Comparison of ENCODE assay signal across 1 cellular context in the genomic region with DNA sequence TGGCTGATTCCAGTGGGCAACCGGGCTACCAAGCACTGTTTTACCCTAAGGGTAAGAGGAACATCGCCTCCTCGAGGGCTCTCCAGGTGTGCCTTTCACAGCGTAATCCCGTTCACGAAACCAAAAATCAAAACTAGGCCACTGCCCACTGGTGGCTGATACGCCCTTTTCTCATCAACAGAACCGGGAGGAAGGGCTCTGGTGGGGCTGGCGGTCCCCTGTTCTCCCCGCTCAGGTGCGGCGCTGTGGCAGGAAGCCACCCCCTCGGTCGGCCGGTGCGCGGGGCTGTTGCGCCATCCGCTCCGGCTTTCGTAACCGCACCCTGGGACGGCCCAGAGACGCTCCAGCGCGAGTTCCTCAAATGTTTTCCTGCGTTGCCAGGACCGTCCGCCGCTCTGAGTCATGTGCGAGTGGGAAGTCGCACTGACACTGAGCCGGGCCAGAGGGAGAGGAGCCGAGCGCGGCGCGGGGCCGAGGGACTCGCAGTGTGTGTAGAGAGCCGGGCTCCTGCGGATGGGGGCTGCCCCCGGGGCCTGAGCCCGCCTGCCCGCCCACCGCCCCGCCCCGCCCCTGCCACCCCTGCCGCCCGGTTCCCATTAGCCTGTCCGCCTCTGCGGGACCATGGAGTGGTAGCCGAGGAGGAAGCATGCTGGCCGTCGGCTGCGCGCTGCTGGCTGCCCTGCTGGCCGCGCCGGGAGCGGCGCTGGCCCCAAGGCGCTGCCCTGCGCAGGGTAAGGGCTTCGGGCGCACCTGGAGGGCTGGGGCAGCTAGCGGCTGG.
TF ChIP-seq lines count a peak whose summit lies in the region.

Gene IL6R, plus strand, starts transcription at position 360 of the 778 bp plus-strand sequence. Its CDS starts 287 bp downstream, at position 647.

TF ChIP-seq in HepG2, 621 proteins besides CTCF, POLR2A, EP300 and RAD21 (continued from another document and continues in another):
- TF ChIP-seq SIN3A (IDR thresholded peaks at IDR 0.05; ENCODE audit: borderline replicate concordance, low read depth, low read length) (peak; percentile 54; the same call in 1 of the 2 replicates), MLXIP (CRISPR knock-in tag; IDR thresholded peaks at IDR 0.05; ENCODE audit: borderline replicate concordance) (no peak), HOMEZ (CRISPR knock-in tag; IDR thresholded peaks at IDR 0.05; ENCODE audit: low read depth) (no peak; the same call in none of the 2 replicates), RBFOX2 (IDR thresholded peaks at IDR 0.05; ENCODE audit: low read depth, low read length) (peak; percentile 69), KLF13 (CRISPR knock-in tag; IDR thresholded peaks at IDR 0.05) (no peak), ZNF761 (CRISPR knock-in tag; conservative IDR thresholded peaks at IDR 0.05) (0 out of 2 replicates have a peak, but pooled peaks have one; percentile 58), ZNF136 (CRISPR knock-in tag; IDR thresholded peaks at IDR 0.05; ENCODE audit: low read depth) (no peak), ZSCAN22 (CRISPR knock-in tag; IDR thresholded peaks at IDR 0.05) (no peak), TFDP1 (CRISPR knock-in tag; IDR thresholded peaks at IDR 0.05; ENCODE audit: borderline replicate concordance) (no peak), RNF2 (conservative IDR thresholded peaks at IDR 0.05; ENCODE audit: low read depth) (0 out of 2 replicates have a peak, but pooled peaks have one; percentile 25), ZNF558 (CRISPR knock-in tag; IDR thresholded peaks at IDR 0.05; ENCODE audit: borderline replicate concordance) (peak; percentile 33; the same call in 1 of the 2 replicates), THAP11 (CRISPR knock-in tag; IDR thresholded peaks at IDR 0.05) (peak; percentile 72), ZNF615 (CRISPR knock-in tag; IDR thresholded peaks at IDR 0.05; ENCODE audit: borderline replicate concordance) (no peak), MYNN (CRISPR knock-in tag; IDR thresholded peaks at IDR 0.05; ENCODE audit: low read depth) (no peak), PRDM10 (CRISPR knock-in tag; IDR thresholded peaks at IDR 0.05; ENCODE audit: low read depth) (peak; percentile 69; the same call in 1 of the 2 replicates), PLRG1 (conservative IDR thresholded peaks at IDR 0.05) (no peak), PCBP1 (IDR thresholded peaks at IDR 0.05; ENCODE audit: borderline replicate concordance, low read depth, low read length) (no peak), ZNF850 (CRISPR knock-in tag; conservative IDR thresholded peaks at IDR 0.05) (no peak), NAIF1 (CRISPR knock-in tag; IDR thresholded peaks at IDR 0.05; ENCODE audit: borderline replicate concordance) (no peak), ZNF883 (CRISPR knock-in tag; IDR thresholded peaks at IDR 0.05; ENCODE audit: not compliant biosample characterization) (peak; percentile 35), ZNF432 (CRISPR knock-in tag; IDR thresholded peaks at IDR 0.05; ENCODE audit: borderline replicate concordance) (no peak), STAG1 (CRISPR knock-in tag; IDR thresholded peaks at IDR 0.05) (peak; percentile 79), ZNF451 (CRISPR knock-in tag; IDR thresholded peaks at IDR 0.05) (0 out of 2 replicates have a peak, but pooled peaks have one; percentile 66), ZBTB42 (CRISPR knock-in tag; IDR thresholded peaks at IDR 0.05) (no peak), NR3C1 (CRISPR knock-in tag; IDR thresholded peaks at IDR 0.05) (no peak), TSC22D2 (CRISPR knock-in tag; IDR thresholded peaks at IDR 0.05; ENCODE audit: borderline replicate concordance) (no peak), TBP (CRISPR knock-in tag; IDR thresholded peaks at IDR 0.05) (no peak), PAF1 (CRISPR knock-in tag; IDR thresholded peaks at IDR 0.05) (no peak), ATF6 (CRISPR knock-in tag; conservative IDR thresholded peaks at IDR 0.05) (no peak), BORCS8-MEF2B (CRISPR knock-in tag; IDR thresholded peaks at IDR 0.05) (no peak), ZNF784 (CRISPR knock-in tag; IDR thresholded peaks at IDR 0.05; ENCODE audit: borderline replicate concordance) (no peak), ZNF891 (CRISPR knock-in tag; IDR thresholded peaks at IDR 0.05) (0 out of 2 replicates have a peak, but pooled peaks have one; percentile 13), SMAD9 (CRISPR knock-in tag; IDR thresholded peaks at IDR 0.05) (no peak), ZNF562 (CRISPR knock-in tag; IDR thresholded peaks at IDR 0.05; ENCODE audit: borderline replicate concordance) (no peak), NFIB (CRISPR knock-in tag; IDR thresholded peaks at IDR 0.05; ENCODE audit: borderline replicate concordance) (no peak), ZNF577 (CRISPR knock-in tag; IDR thresholded peaks at IDR 0.05; ENCODE audit: borderline replicate concordance, low read depth) (no peak), ISX (CRISPR knock-in tag; conservative IDR thresholded peaks at IDR 0.05) (no peak)
- TF ChIP-seq, protein P1, sequence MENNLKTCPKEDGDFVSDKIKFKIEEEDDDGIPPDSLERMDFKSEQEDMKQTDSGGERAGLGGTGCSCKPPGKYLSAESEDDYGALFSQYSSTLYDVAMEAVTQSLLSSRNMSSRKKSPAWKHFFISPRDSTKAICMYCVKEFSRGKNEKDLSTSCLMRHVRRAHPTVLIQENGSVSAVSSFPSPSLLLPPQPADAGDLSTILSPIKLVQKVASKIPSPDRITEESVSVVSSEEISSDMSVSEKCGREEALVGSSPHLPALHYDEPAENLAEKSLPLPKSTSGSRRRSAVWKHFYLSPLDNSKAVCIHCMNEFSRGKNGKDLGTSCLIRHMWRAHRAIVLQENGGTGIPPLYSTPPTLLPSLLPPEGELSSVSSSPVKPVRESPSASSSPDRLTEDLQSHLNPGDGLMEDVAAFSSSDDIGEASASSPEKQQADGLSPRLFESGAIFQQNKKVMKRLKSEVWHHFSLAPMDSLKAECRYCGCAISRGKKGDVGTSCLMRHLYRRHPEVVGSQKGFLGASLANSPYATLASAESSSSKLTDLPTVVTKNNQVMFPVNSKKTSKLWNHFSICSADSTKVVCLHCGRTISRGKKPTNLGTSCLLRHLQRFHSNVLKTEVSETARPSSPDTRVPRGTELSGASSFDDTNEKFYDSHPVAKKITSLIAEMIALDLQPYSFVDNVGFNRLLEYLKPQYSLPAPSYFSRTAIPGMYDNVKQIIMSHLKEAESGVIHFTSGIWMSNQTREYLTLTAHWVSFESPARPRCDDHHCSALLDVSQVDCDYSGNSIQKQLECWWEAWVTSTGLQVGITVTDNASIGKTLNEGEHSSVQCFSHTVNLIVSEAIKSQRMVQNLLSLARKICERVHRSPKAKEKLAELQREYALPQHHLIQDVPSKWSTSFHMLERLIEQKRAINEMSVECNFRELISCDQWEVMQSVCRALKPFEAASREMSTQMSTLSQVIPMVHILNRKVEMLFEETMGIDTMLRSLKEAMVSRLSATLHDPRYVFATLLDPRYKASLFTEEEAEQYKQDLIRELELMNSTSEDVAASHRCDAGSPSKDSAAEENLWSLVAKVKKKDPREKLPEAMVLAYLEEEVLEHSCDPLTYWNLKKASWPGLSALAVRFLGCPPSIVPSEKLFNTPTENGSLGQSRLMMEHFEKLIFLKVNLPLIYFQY (CRISPR knock-in tag; IDR thresholded peaks at IDR 0.05; ENCODE audit: borderline replicate concordance) = peak; percentile 65
- TF ChIP-seq, protein P2, sequence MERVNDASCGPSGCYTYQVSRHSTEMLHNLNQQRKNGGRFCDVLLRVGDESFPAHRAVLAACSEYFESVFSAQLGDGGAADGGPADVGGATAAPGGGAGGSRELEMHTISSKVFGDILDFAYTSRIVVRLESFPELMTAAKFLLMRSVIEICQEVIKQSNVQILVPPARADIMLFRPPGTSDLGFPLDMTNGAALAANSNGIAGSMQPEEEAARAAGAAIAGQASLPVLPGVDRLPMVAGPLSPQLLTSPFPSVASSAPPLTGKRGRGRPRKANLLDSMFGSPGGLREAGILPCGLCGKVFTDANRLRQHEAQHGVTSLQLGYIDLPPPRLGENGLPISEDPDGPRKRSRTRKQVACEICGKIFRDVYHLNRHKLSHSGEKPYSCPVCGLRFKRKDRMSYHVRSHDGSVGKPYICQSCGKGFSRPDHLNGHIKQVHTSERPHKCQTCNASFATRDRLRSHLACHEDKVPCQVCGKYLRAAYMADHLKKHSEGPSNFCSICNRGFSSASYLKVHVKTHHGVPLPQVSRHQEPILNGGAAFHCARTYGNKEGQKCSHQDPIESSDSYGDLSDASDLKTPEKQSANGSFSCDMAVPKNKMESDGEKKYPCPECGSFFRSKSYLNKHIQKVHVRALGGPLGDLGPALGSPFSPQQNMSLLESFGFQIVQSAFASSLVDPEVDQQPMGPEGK (CRISPR knock-in tag; IDR thresholded peaks at IDR 0.05) = peak; percentile 83
